22 cellular contexts compared by ENCODE assay signal in genomic region chr6:11085758-11086435, GRCh38. TPM values are rescaled to one million over a fixed set of nuclear protein-coding genes. Genes with fewer than 3 reads are reported as not detected.
A peak's percentile ranks its signal among the peaks of the same experiment; 100 is the strongest.
DNase-seq lines count a peak whose midpoint lies in the region; ATAC-seq, FAIRE-seq and TF ChIP-seq lines count a peak whose summit lies in the region.
"Had no signal": no experiment of that assay in that cellular context is flagged by ENCODE, and none has a peak within 500 bp of the region (broad histone marks: within the 10 kb centered on the region; RNA-seq: fewer than 3 reads in every experiment).

No MANE protein-coding gene starts in this region.

- no peaks in the 10 kb centered on the region for H3K4me1 ChIP-seq in A549

- H3K4me3 ChIP-seq in A549 (no peak overlapping the region), astrocyte of the spinal cord (ENCODE audit: low read depth, low read length) (no peak overlapping the region)

- no peak for TF ChIP-seq EP300 in A549 (IDR thresholded peaks at IDR 0.05)

- no peak overlapping the region for H3K27ac ChIP-seq in A549
- H3K27ac ChIP-seq: RWPE1 had no signal

- 41% methylated on average over 3 of the region's 3 CpGs for WGBS in A549 (ENCODE audit: missing lambda C conversion rate)

- CTCF ChIA-PET in A549 (lab: Yijun Ruan, JAX) (interaction anchor here (1.4 kb wide), 1 partner anchor 17 kb away, joined by 4 read pairs; no protein-coding TSS in a partner anchor), GM10248 (lab: Yijun Ruan, JAX) (interaction anchor here (0.7 kb wide), 1 partner anchor 17 kb away, joined by 3 read pairs; no protein-coding TSS in a partner anchor)

- no peak for FAIRE-seq in A549 (lab: Jason Lieb, UNC)
- FAIRE-seq: small intestine had no signal

- POLR2A ChIA-PET in A549 (lab: Yijun Ruan, JAX), result no interaction called here
- POLR2A ChIA-PET in GM10248 (lab: Yijun Ruan, JAX), result no interaction called here

- no peak for TF ChIP-seq POLR2A in A549 (IDR thresholded peaks at IDR 0.05; ENCODE audit: low read length)

- no peak for DNase-seq in A549 (ENCODE audit: low read depth in 1 of 2, low spot score in 1 of 2)
- DNase-seq in HS-27A (ENCODE audit: low read depth), result peak; percentile 72
- peak; percentile 64 for DNase-seq in astrocyte of the spinal cord (ENCODE audit: low read depth, low spot score)
- DNase-seq in kidney glomerular epithelial cell (lab: John Stamatoyannopoulos, UW), result peak; percentile 30
- no peak for DNase-seq in NCI-H146 (lab: John Stamatoyannopoulos, UW)
- no peak for DNase-seq in activated CD8-positive, alpha-beta memory T cell treated with anti-CD3 and anti-CD28 coated beads for 24 hours
- DNase-seq in stimulated activated CD4-positive, alpha-beta T cell treated with anti-CD3 and anti-CD28 coated beads, Interleukin-12 subunit alpha, Interleukin-12 subunit beta, amount 100 ng/mL, for 4 hours, result no peak
- no peak for DNase-seq in GM10248 (ENCODE audit: extremely low spot score)
- DNase-seq: activated CD4-positive, alpha-beta T cell treated with anti-CD3 and anti-CD28 coated beads, Interleukin-2, amount 10 ng/mL, durations not matched to agents 7 days and 5 days; activated naive CD4-positive, alpha-beta T cell treated with anti-CD3 and anti-CD28 coated beads, Interleukin-2, amount 10 ng/mL, durations not matched to agents 7 days and 5 days; H9; KBM-7; MV-4-11; naive thymus-derived CD8-positive, alpha-beta T cell; NCI-H1930; NCI-H446 treated with DMSO at 0.1 percent for 48 hours; NK-92 treated with Interleukin-12 subunit alpha and Interleukin-12 subunit beta, amount 100 ng/mL, for 24 hours; small intestine; stimulated activated CD4-positive, alpha-beta T cell treated with anti-CD3 and anti-CD28 coated beads, Interleukin-4, amount 100 ng/mL, for 4 hours; substantia nigra; T-helper 1 cell had no signal

- H3K4me2 ChIP-seq in A549, result no peak overlapping the region

- no peak for ATAC-seq in A549
- ATAC-seq: naive thymus-derived CD8-positive, alpha-beta T cell had no signal

- no peaks in the 10 kb centered on the region for H3K9me3 ChIP-seq in A549

- no peak for TF ChIP-seq RAD21 in A549 (conservative IDR thresholded peaks at IDR 0.05 in 1 of 2, IDR thresholded peaks at IDR 0.05 in 1 of 2)

- in situ Hi-C loops in astrocyte of the spinal cord (cut with HindIII; ENCODE audit: low sequenced_read_pairs), result no loop called here

- no peak for TF ChIP-seq CTCF in A549 (IDR thresholded peaks at IDR 0.05)
- TF ChIP-seq CTCF in astrocyte of the spinal cord (IDR thresholded peaks at IDR 0.05; ENCODE audit: low read depth, low read length), result no peak
- TF ChIP-seq CTCF in GM10248 (IDR thresholded peaks at IDR 0.05; ENCODE audit: control extremely low read depth, extremely low read depth, low read depth, missing control alignments), result no peak

TF ChIP-seq in A549, 52 proteins besides CTCF, POLR2A, EP300 and RAD21:
- TF ChIP-seq CHD4 (IDR thresholded peaks at IDR 0.05; ENCODE audit: borderline replicate concordance) (no peak), MAFK (IDR thresholded peaks at IDR 0.05; ENCODE audit: partially characterized antibody) (peak; percentile 18)
TF ChIP-seq in A549: peak in this region for 1.

RNA-seq across cellular contexts. Expression of gene SMIM13, which starts 7.7 kb away (rescaled TPM):
- polyA plus RNA-seq in A549 (2011; rRNA removed), result 11.3 and 12.7 TPM in 2 replicates
- polyA plus RNA-seq in A549 (2012; cell fraction: cytosol; rRNA removed), result 3.8 and 4.4 TPM in 2 replicates
- polyA plus RNA-seq in A549 (2012; cell fraction: nucleus; rRNA removed), result 2.0 and 3.0 TPM in 2 replicates
- polyA plus RNA-seq in A549 (2017; fragmentation: RNase III; extraction: RNeasy Plus Mini Kit Qiagen cat#74134 plus additional on column Dnase treatment), result 12.5 to 12.8 TPM (median 12.7 TPM) in 3 replicates
- polyA minus RNA-seq in A549 (2011; rRNA and poly(A)+ RNA removed), result 5.0 and 5.3 TPM in 2 replicates

RNA-seq across cellular contexts. Expression of gene ERVFRD-1, which starts 25.6 kb away (rescaled TPM):
- polyA plus RNA-seq in A549 (2011; rRNA removed), result not detected in 2 replicates
- not detected in 2 replicates for polyA plus RNA-seq in A549 (2012; cell fraction: cytosol; rRNA removed)
- not detected in 2 replicates for polyA plus RNA-seq in A549 (2012; cell fraction: nucleus; rRNA removed)
- polyA plus RNA-seq in A549 (2017; fragmentation: RNase III; extraction: RNeasy Plus Mini Kit Qiagen cat#74134 plus additional on column Dnase treatment), result not detected in 3 replicates
- not detected in 2 replicates for polyA minus RNA-seq in A549 (2011; rRNA and poly(A)+ RNA removed)

RNA-seq across cellular contexts. Expression of gene ELOVL2, which starts 41.8 kb away (rescaled TPM):
- polyA plus RNA-seq in A549 (2011; rRNA removed), result 12.1 and 15.5 TPM in 2 replicates
- 3.5 and 4.5 TPM in 2 replicates for polyA plus RNA-seq in A549 (2012; cell fraction: cytosol; rRNA removed)
- polyA plus RNA-seq in A549 (2012; cell fraction: nucleus; rRNA removed), result 1.9 and 3.0 TPM in 2 replicates
- polyA plus RNA-seq in A549 (2017; fragmentation: RNase III; extraction: RNeasy Plus Mini Kit Qiagen cat#74134 plus additional on column Dnase treatment), result 10.6 to 12.4 TPM (median 11.4 TPM) in 3 replicates
- 7.1 and 7.2 TPM in 2 replicates for polyA minus RNA-seq in A549 (2011; rRNA and poly(A)+ RNA removed)
- polyA plus RNA-seq: naive thymus-derived CD8-positive, alpha-beta T cell had no signal

Comparison
In these comparisons a context has a peak if more than half of its experiments do, and no peak if none do; other contexts are left out.
1. DNase-seq: peak in HS-27A (single experiment), astrocyte of the spinal cord (single experiment) and kidney glomerular epithelial cell (single experiment); none in A549 (0 of 2), NCI-H146 (single experiment), activated CD8-positive, alpha-beta memory T cell treated with anti-CD3 and anti-CD28 coated beads for 24 hours (single experiment), stimulated activated CD4-positive, alpha-beta T cell treated with anti-CD3 and anti-CD28 coated beads, Interleukin-12 subunit alpha, Interleukin-12 subunit beta, amount 100 ng/mL, for 4 hours (single experiment) and GM10248 (single experiment).